In genomic region chr11:83549984-83550667, GRCh38 we compare ENCODE assay signal across 19 cellular contexts.
DNase-seq lines count a peak whose midpoint lies in the region; ATAC-seq and TF ChIP-seq lines count a peak whose summit lies in the region.
"Had no signal": no experiment of that assay in that cellular context is flagged by ENCODE, and none has a peak within 500 bp of the region (broad histone marks: within the 10 kb centered on the region; RNA-seq: fewer than 3 reads in every experiment).

No MANE protein-coding gene starts in this region.

- TF ChIP-seq CTCF in heart right ventricle (IDR thresholded peaks at IDR 0.05) = no peak
- TF ChIP-seq CTCF in glutamatergic neuron (IDR thresholded peaks at IDR 0.05; ENCODE audit: partially characterized antibody, unreplicated experiment) = no peak
- no peak for TF ChIP-seq CTCF in chondrocyte (IDR thresholded peaks at IDR 0.05)

- H3K36me3 Mint-ChIP-seq in glutamatergic neuron (ENCODE audit: unreplicated experiment) (no peaks in the 10 kb centered on the region), chondrocyte (ENCODE audit: low read depth) (no peaks in the 10 kb centered on the region)
- H3K36me3 Mint-ChIP-seq: T-cell had no signal

- H3K27ac Mint-ChIP-seq in glutamatergic neuron (ENCODE audit: unreplicated experiment) = no peak overlapping the region
- no peak overlapping the region for H3K27ac Mint-ChIP-seq in chondrocyte (ENCODE audit: unreplicated experiment)
- H3K27ac Mint-ChIP-seq: B cell, T-cell had no signal

- no peak for TF ChIP-seq POLR2A in erythroblast (IDR thresholded peaks at IDR 0.05; ENCODE audit: low read length)

- ATAC-seq in left cardiac atrium (no peak), heart right ventricle (no peak), GM18861 (IDR thresholded peaks at IDR 0.05; ENCODE audit: unreplicated experiment) (no peak)
- ATAC-seq: HCT116, T-cell had no signal

- no peaks in the 10 kb centered on the region for H3K36me3 ChIP-seq in heart right ventricle

- peak; percentile 17 for DNase-seq in left cardiac atrium
- no peak for DNase-seq in heart right ventricle
- DNase-seq in NCI-H69 (lab: John Stamatoyannopoulos, UW) = peak; percentile 52
- peak; percentile 4 to 14 for DNase-seq in erythroblast (lab: John Stamatoyannopoulos, UW)
- peak; percentile 45 for DNase-seq in ureter (ENCODE audit: low spot score)
- no peak for DNase-seq in glutamatergic neuron
- no peak for DNase-seq in chondrocyte (ENCODE audit: low spot score)
- DNase-seq: GOT3, NCI-H1417 treated with DMSO at 0.1 percent for 48 hours, NCI-H2107, NCI-H2227 treated with DMSO at 0.1 percent for 48 hours, PC-9, RPMI8226, SHP77, T-cell had no signal

- H3K27ac ChIP-seq in heart right ventricle = no peak overlapping the region
- H3K27ac ChIP-seq: KMS-11, PC-9 had no signal

- WGBS in heart right ventricle, 2 donors = 64 to 73% methylated on average over 5 of the region's 5 CpGs

- H3K9me3 ChIP-seq in heart right ventricle = no peaks in the 10 kb centered on the region

- H3K4me1 ChIP-seq in heart right ventricle = no peaks in the 10 kb centered on the region

- no peak overlapping the region for H3K4me3 ChIP-seq in heart right ventricle
- H3K4me3 ChIP-seq: PC-9 had no signal

- H3K4me3 Mint-ChIP-seq in glutamatergic neuron (ENCODE audit: unreplicated experiment) (no peak overlapping the region), chondrocyte (ENCODE audit: unreplicated experiment) (no peak overlapping the region)
- H3K4me3 Mint-ChIP-seq: B cell, T-cell had no signal

- H3K9me3 Mint-ChIP-seq in glutamatergic neuron (ENCODE audit: unreplicated experiment) (peaks cover 4% of the 10 kb centered on the region), chondrocyte (ENCODE audit: low read depth) (no peaks in the 10 kb centered on the region)
- H3K9me3 Mint-ChIP-seq: T-cell had no signal

- intact Hi-C loops in left cardiac atrium (cut with DNase I) (no loop called here), heart right ventricle (cut with DNase I) (no loop called here)

- H3K27me3 ChIP-seq in heart right ventricle = no peaks in the 10 kb centered on the region

- H3K4me1 Mint-ChIP-seq in glutamatergic neuron (ENCODE audit: low read depth, unreplicated experiment) (no peaks in the 10 kb centered on the region), chondrocyte (ENCODE audit: low read depth) (no peaks in the 10 kb centered on the region)
- H3K4me1 Mint-ChIP-seq: T-cell had no signal

- peaks cover 2% of the 10 kb centered on the region for H3K27me3 Mint-ChIP-seq in glutamatergic neuron (ENCODE audit: unreplicated experiment)
- H3K27me3 Mint-ChIP-seq in chondrocyte (ENCODE audit: low read depth) = peaks cover 10% of the 10 kb centered on the region

Comparison
In these comparisons a context has a peak if more than half of its experiments do, and no peak if none do; other contexts are left out.
1. DNase-seq: peak in left cardiac atrium (single experiment), NCI-H69 (single experiment), erythroblast (2 of 2) and ureter (single experiment); none in heart right ventricle (0 of 2), glutamatergic neuron (single experiment) and chondrocyte (single experiment).